8 cellular contexts compared by ENCODE assay signal in genomic region chr19:3185482-3186376, GRCh38. TPM values are rescaled to one million over a fixed set of nuclear protein-coding genes. Genes with fewer than 3 reads are reported as not detected.
DNase-seq lines count a peak whose midpoint lies in the region; ATAC-seq, FAIRE-seq and TF ChIP-seq lines count a peak whose summit lies in the region.

A gene with protein sequence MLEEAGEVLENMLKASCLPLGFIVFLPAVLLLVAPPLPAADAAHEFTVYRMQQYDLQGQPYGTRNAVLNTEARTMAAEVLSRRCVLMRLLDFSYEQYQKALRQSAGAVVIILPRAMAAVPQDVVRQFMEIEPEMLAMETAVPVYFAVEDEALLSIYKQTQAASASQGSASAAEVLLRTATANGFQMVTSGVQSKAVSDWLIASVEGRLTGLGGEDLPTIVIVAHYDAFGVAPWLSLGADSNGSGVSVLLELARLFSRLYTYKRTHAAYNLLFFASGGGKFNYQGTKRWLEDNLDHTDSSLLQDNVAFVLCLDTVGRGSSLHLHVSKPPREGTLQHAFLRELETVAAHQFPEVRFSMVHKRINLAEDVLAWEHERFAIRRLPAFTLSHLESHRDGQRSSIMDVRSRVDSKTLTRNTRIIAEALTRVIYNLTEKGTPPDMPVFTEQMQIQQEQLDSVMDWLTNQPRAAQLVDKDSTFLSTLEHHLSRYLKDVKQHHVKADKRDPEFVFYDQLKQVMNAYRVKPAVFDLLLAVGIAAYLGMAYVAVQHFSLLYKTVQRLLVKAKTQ (plus strand): TSS chr19:3185930. CDS start chr19:3186031, 101 bp downstream.

- TF ChIP-seq CTCF in right atrium auricular region (IDR thresholded peaks at IDR 0.05) (no peak), psoas muscle (IDR thresholded peaks at IDR 0.05) (no peak)

- H3K4me1 ChIP-seq in right atrium auricular region (peaks cover 0 to 31% of the 10 kb centered on the region in 2 donors), psoas muscle (peaks cover 16% of the 10 kb centered on the region)

- intact Hi-C loops in T-helper 2 cell treated with Interferon-gamma antibody and Interleukin-4, amounts not matched to agents 100 ng/mL and 5 ng/mL, for 36 hours (cut with micrococcal nuclease), result loop anchor here (1.0 to 5.0 kb wide), 5 partner anchors 125 to 403 kb away; partner anchors contain the start of gene SGTA
- intact Hi-C loops in psoas muscle (cut with DNase I), result no loop called here

- peak within 1 kb of the TSS; percentile 93 to 95 for H3K4me3 ChIP-seq in right atrium auricular region
- H3K4me3 ChIP-seq in psoas muscle, result peak within 1 kb of the TSS; percentile 84

- DNase-seq in NCI-H187 treated with DMSO at 0.1 percent for 48 hours (lab: John Stamatoyannopoulos, UW), result peak; percentile 88
- peak; percentile 71 to 100 (median 96) for DNase-seq in anterior cingulate cortex (lab: John Stamatoyannopoulos, UW)
- DNase-seq in right atrium auricular region (ENCODE audit: low spot score), result peak; percentile 93
- peak; percentile 95 to 97 for DNase-seq in psoas muscle
- DNase-seq in urothelium cell line (ENCODE audit: low spot score), result peak; percentile 83

- H3K36me3 ChIP-seq in right atrium auricular region (no peaks in the 10 kb centered on the region), psoas muscle (ENCODE audit: insufficient read depth in 1 of 2, low read depth in 1 of 2) (no peaks in the 10 kb centered on the region)

- peak; percentile 44 for FAIRE-seq in urothelium cell line (lab: Jason Lieb, UNC)

- ATAC-seq in HG02943 (IDR thresholded peaks at IDR 0.05; ENCODE audit: low read depth, unreplicated experiment) (peak; percentile 64), psoas muscle (peak; percentile 97 to 98 (median 97))

- H3K27me3 ChIP-seq in right atrium auricular region (no peaks in the 10 kb centered on the region), psoas muscle (ENCODE audit: insufficient read depth in 3 of 3, low read length in 2 of 3) (no peaks in the 10 kb centered on the region)

- WGBS in psoas muscle, 3 donors, result 0% methylated on average over 50 to 90 of the region's 90 CpGs

- H3K9me3 ChIP-seq in right atrium auricular region (no peaks in the 10 kb centered on the region), psoas muscle (no peaks in the 10 kb centered on the region)

- TF ChIP-seq POLR2A in GM15510 (IDR thresholded peaks at IDR 0.05; ENCODE audit: borderline replicate concordance, extremely low read depth, insufficient read length), result peak; percentile 79

- H3K27ac ChIP-seq in right atrium auricular region, result peak within 1 kb of the TSS; percentile 87
- H3K27ac ChIP-seq in psoas muscle, result peak within 1 kb of the TSS; percentile 76

RNA-seq across cellular contexts. Expression of the gene that starts here (rescaled TPM):
- 57.0 and 61.0 TPM in 2 replicates for total RNA-seq in T-helper 2 cell treated with Interferon-gamma antibody and Interleukin-4, amounts not matched to agents 100 ng/mL and 5 ng/mL, for 36 hours
- total RNA-seq in right atrium auricular region (10 to 100 TPM; 23.3 to 24.9 TPM), psoas muscle (10 to 100 TPM; 15.4 to 60.9 (median 28.5) TPM)
- 10 to 100 TPM; 26.1 to 86.1 (median 63.7) TPM for polyA plus RNA-seq in psoas muscle

Comparison
In these comparisons a context has a peak if more than half of its experiments do, and no peak if none do; other contexts are left out.
1. Peak in every context shown above with its lines: DNase-seq, ATAC-seq, H3K4me3 ChIP-seq and H3K27ac ChIP-seq.